In genomic region chr3:39322209-39322715, GRCh38 we compare ENCODE assay signal across 5 cellular contexts. TPM values are rescaled to one million over a fixed set of nuclear protein-coding genes. Genes with fewer than 3 reads are reported as not detected.
"Had no signal": no experiment of that assay in that cellular context is flagged by ENCODE, and none has a peak within 500 bp of the region (broad histone marks: within the 10 kb centered on the region; RNA-seq: fewer than 3 reads in every experiment).

No MANE protein-coding gene starts in this region.

RNA-seq across cellular contexts. Expression of gene CCR8, which starts 7.2 kb away (rescaled TPM):
- total RNA-seq: GM23338, H1, HepG2, HT1080 had no signal

RNA-seq across cellular contexts. Expression of gene CX3CR1, which starts 42.4 kb away (rescaled TPM):
- total RNA-seq: H1, H9, HepG2, HT1080 had no signal
